11 cellular contexts compared by ENCODE assay signal in the genomic region with DNA sequence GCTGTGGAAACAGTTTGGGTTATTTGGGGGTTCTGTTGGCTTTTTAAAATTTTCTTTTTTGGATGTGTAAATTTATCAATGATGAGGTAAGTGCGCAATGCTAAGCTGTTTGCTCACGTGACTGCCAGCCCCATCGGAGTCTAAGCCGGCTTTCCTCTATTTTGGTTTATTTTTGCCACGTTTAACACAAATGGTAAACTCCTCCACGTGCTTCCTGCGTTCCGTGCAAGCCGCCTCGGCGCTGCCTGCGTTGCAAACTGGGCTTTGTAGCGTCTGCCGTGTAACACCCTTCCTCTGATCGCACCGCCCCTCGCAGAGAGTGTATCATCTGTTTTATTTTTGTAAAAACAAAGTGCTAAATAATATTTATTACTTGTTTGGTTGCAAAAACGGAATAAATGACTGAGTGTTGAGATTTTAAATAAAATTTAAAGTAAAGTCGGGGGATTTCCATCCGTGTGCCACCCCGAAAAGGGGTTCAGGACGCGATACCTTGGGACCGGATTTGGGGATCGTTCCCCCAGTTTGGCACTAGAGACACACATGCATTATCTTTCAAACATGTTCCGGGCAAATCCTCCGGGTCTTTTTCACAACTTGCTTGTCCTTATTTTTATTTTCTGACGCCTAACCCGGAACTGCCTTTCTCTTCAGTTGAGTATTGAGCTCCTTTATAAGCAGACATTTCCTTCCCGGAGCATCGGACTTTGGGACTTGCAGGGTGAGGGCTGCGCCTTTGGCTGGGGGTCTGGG. TPM values are rescaled to one million over a fixed set of nuclear protein-coding genes. Genes with fewer than 3 reads are reported as not detected.
DNase-seq lines count a peak whose midpoint lies in the region; ATAC-seq and TF ChIP-seq lines count a peak whose summit lies in the region.
"Had no signal": no experiment of that assay in that cellular context is flagged by ENCODE, and none has a peak within 500 bp of the region (broad histone marks: within the 10 kb centered on the region; RNA-seq: fewer than 3 reads in every experiment).

No MANE protein-coding gene starts in this region.

- TF ChIP-seq CTCF in GM10266 (IDR thresholded peaks at IDR 0.05; ENCODE audit: control insufficient read depth, insufficient read depth, low read depth, missing control alignments) (no peak), progenitor cell of endocrine pancreas (IDR thresholded peaks at IDR 0.05; ENCODE audit: unreplicated experiment) (no peak), spleen (IDR thresholded peaks at IDR 0.05 in 8 of 11, conservative IDR thresholded peaks at IDR 0.05 in 3 of 11) (no peak), Peyer's patch (IDR thresholded peaks at IDR 0.05) (no peak)

- H3K27ac ChIP-seq in spleen (no peak overlapping the region), Peyer's patch (no peak overlapping the region)

- TF ChIP-seq POLR2A in spleen (IDR thresholded peaks at IDR 0.05) (no peak), Peyer's patch (IDR thresholded peaks at IDR 0.05) (no peak)

- peaks cover 2% of the 10 kb centered on the region for H3K36me3 Mint-ChIP-seq in T-helper 2 cell treated with Interferon-gamma antibody and Interleukin-4, amounts not matched to agents 5 μg/mL and 100 μg/mL, for 36 hours (ENCODE audit: low read depth)
- peaks cover 12% of the 10 kb centered on the region for H3K36me3 Mint-ChIP-seq in effector memory CD8-positive, alpha-beta T cell (ENCODE audit: insufficient read depth)
- no peaks in the 10 kb centered on the region for H3K36me3 Mint-ChIP-seq in progenitor cell of endocrine pancreas (ENCODE audit: insufficient read depth)
- H3K36me3 Mint-ChIP-seq: mesothelial cell of epicardium had no signal

- no peaks in the 10 kb centered on the region for H3K36me3 ChIP-seq in spleen
- no peaks in the 10 kb centered on the region for H3K36me3 ChIP-seq in Peyer's patch

- H3K9me3 Mint-ChIP-seq in T-helper 2 cell treated with Interferon-gamma antibody and Interleukin-4, amounts not matched to agents 5 μg/mL and 100 μg/mL, for 36 hours = no peaks in the 10 kb centered on the region
- no peaks in the 10 kb centered on the region for H3K9me3 Mint-ChIP-seq in effector memory CD8-positive, alpha-beta T cell
- H3K9me3 Mint-ChIP-seq in progenitor cell of endocrine pancreas (ENCODE audit: low read depth) = no peaks in the 10 kb centered on the region
- H3K9me3 Mint-ChIP-seq: mesothelial cell of epicardium had no signal

- ATAC-seq in effector memory CD8-positive, alpha-beta T cell (replicated peaks) = peak; percentile 64

- H3K9me3 ChIP-seq in spleen (no peaks in the 10 kb centered on the region), Peyer's patch (no peaks in the 10 kb centered on the region)

- peaks cover 4 to 68% (median 56%) of the 10 kb centered on the region in 6 donors for H3K4me1 ChIP-seq in spleen
- peaks cover 0 to 29% (median 2%) of the 10 kb centered on the region in 4 donors for H3K4me1 ChIP-seq in Peyer's patch

- peaks cover 13% of the 10 kb centered on the region for H3K4me1 Mint-ChIP-seq in T-helper 2 cell treated with Interferon-gamma antibody and Interleukin-4, amounts not matched to agents 5 μg/mL and 100 μg/mL, for 36 hours (ENCODE audit: low read depth)
- peaks cover 23 to 30% of the 10 kb centered on the region in 2 donors for H3K4me1 Mint-ChIP-seq in effector memory CD8-positive, alpha-beta T cell (ENCODE audit: low read depth in 2 of 2)
- H3K4me1 Mint-ChIP-seq in progenitor cell of endocrine pancreas (ENCODE audit: low read depth) = peaks cover 4% of the 10 kb centered on the region

- H3K27me3 ChIP-seq in spleen (replicated peaks in 1 of 7) (peaks cover 21 to 100% (median 97%) of the 10 kb centered on the region in 7 donors), Peyer's patch (peaks cover 0 to 59% of the 10 kb centered on the region in 2 donors)

- 3 to 5% (median 3%) methylated on average over 32 of the region's 32 CpGs for WGBS in spleen, 5 donors

- peak overlapping the region; percentile 85 for H3K27ac Mint-ChIP-seq in T-helper 2 cell treated with Interferon-gamma antibody and Interleukin-4, amounts not matched to agents 5 μg/mL and 100 μg/mL, for 36 hours
- H3K27ac Mint-ChIP-seq in effector memory CD8-positive, alpha-beta T cell = peak overlapping the region in 1 of 2 donors; percentile 46
- no peak overlapping the region for H3K27ac Mint-ChIP-seq in progenitor cell of endocrine pancreas
- H3K27ac Mint-ChIP-seq: mesothelial cell of epicardium had no signal

- intact Hi-C loops in spleen (cut with DNase I; ENCODE audit: low total_unique reads) = no loop called here

- peak overlapping the region; percentile 24 for H3K4me3 Mint-ChIP-seq in T-helper 2 cell treated with Interferon-gamma antibody and Interleukin-4, amounts not matched to agents 5 μg/mL and 100 μg/mL, for 36 hours
- peak overlapping the region; percentile 65 to 67 for H3K4me3 Mint-ChIP-seq in effector memory CD8-positive, alpha-beta T cell
- H3K4me3 Mint-ChIP-seq in progenitor cell of endocrine pancreas (ENCODE audit: low read depth) = no peak overlapping the region
- H3K4me3 Mint-ChIP-seq: mesothelial cell of epicardium had no signal

- H3K4me3 ChIP-seq in spleen (peak overlapping the region in 3 of 8 donors; percentile 7 to 41 (median 20)), Peyer's patch (no peak overlapping the region)

- DNase-seq in GM10266 (ENCODE audit: extremely low spot score) = peak; percentile 39
- DNase-seq in T-helper 2 cell treated with Interferon-gamma antibody and Interleukin-4, amounts not matched to agents 5 μg/mL and 100 μg/mL, for 36 hours (ENCODE audit: low spot score) = no peak
- peak in 2 of 3 experiments; percentile 22 to 33 for DNase-seq in effector memory CD8-positive, alpha-beta T cell
- DNase-seq in stimulated activated CD4-positive, alpha-beta T cell treated with anti-CD3 and anti-CD28 coated beads, Interleukin-15, amount 100 ng/mL, for 24 hours = peak; percentile 58
- DNase-seq in progenitor cell of endocrine pancreas (ENCODE audit: low spot score, unreplicated experiment) = no peak
- no peak for DNase-seq in spleen
- no peak for DNase-seq in Peyer's patch
- no peak for DNase-seq in EL
- DNase-seq: NCI-H2081 treated with DMSO at 0.1 percent for 48 hours, T-helper 9 cell had no signal

- peaks cover 74% of the 10 kb centered on the region for H3K27me3 Mint-ChIP-seq in T-helper 2 cell treated with Interferon-gamma antibody and Interleukin-4, amounts not matched to agents 5 μg/mL and 100 μg/mL, for 36 hours (ENCODE audit: low read depth)
- H3K27me3 Mint-ChIP-seq in effector memory CD8-positive, alpha-beta T cell = peaks cover 77 to 87% of the 10 kb centered on the region in 2 donors
- peaks cover 84% of the 10 kb centered on the region for H3K27me3 Mint-ChIP-seq in progenitor cell of endocrine pancreas

RNA-seq across cellular contexts. Expression of a gene that starts 3.2 kb away (rescaled TPM):
- total RNA-seq in progenitor cell of endocrine pancreas (0.72 and 1.4 TPM in 2 replicates), spleen (under 1 TPM in 1 of 7 donors, not detected in 6; 0.23 TPM), Peyer's patch (not detected)
- under 1 TPM in 1 of 3 donors, not detected in 2; 0.03 TPM for polyA plus RNA-seq in spleen

RNA-seq across cellular contexts. Expression of a gene that starts 41.0 kb away (rescaled TPM):
- total RNA-seq in progenitor cell of endocrine pancreas = 0.13 and 0.38 TPM in 2 replicates
- total RNA-seq in spleen = 1 to 10 TPM in 2 of 7 donors, under 1 TPM in 4, not detected in 1; 0.26 to 1.8 (median 0.58) TPM
- polyA plus RNA-seq in spleen = under 1 TPM in 2 of 3 donors, not detected in 1; 0.02 to 0.90 TPM
- total RNA-seq in Peyer's patch = not detected
- total RNA-seq: mesothelial cell of epicardium had no signal

Comparison
In these comparisons a context has a peak if more than half of its experiments do, and no peak if none do; other contexts are left out.
1. DNase-seq: peak in GM10266 (single experiment), effector memory CD8-positive, alpha-beta T cell (2 of 3) and stimulated activated CD4-positive, alpha-beta T cell treated with anti-CD3 and anti-CD28 coated beads, Interleukin-15, amount 100 ng/mL, for 24 hours (single experiment); none in T-helper 2 cell treated with Interferon-gamma antibody and Interleukin-4, amounts not matched to agents 5 μg/mL and 100 μg/mL, for 36 hours (single experiment), progenitor cell of endocrine pancreas (single experiment), spleen (single experiment), Peyer's patch (0 of 3) and EL (single experiment).